ENCODE assay signal across 1 cellular context in genomic region chr7:130350945-130351663, GRCh38.
TF ChIP-seq lines count a peak whose summit lies in the region.

No MANE protein-coding gene starts in this region.

TF ChIP-seq in GM12878, 131 proteins besides CTCF, POLR2A, EP300 and RAD21 (continued from another document and continues in another):
- TF ChIP-seq ZBTB40 (IDR thresholded peaks at IDR 0.05; ENCODE audit: borderline replicate concordance): no peak
- no peak for TF ChIP-seq JUND (IDR thresholded peaks at IDR 0.05; ENCODE audit: low read depth, low read length)
- peak; percentile 96 for TF ChIP-seq NFIC (IDR thresholded peaks at IDR 0.05; ENCODE audit: low read depth, low read length)
- TF ChIP-seq ELK1 (IDR thresholded peaks at IDR 0.05; ENCODE audit: low read depth, low read length): no peak
- TF ChIP-seq E2F8 (IDR thresholded peaks at IDR 0.05; ENCODE audit: low read depth, partially characterized antibody): no peak
- peak; percentile 74 to 80 for TF ChIP-seq IKZF2 (IDR thresholded peaks at IDR 0.05)
- TF ChIP-seq ZZZ3 (IDR thresholded peaks at IDR 0.05; ENCODE audit: control insufficient read depth, insufficient read length, low read depth): no peak
- TF ChIP-seq BMI1 (IDR thresholded peaks at IDR 0.05; ENCODE audit: borderline replicate concordance): no peak
- no peak for TF ChIP-seq SRF (IDR thresholded peaks at IDR 0.05; ENCODE audit: low read depth in 2 of 2, low read length in 2 of 2)
- no peak for TF ChIP-seq E2F4 (IDR thresholded peaks at IDR 0.05; ENCODE audit: low read depth, low read length)
- no peak for TF ChIP-seq MXI1 (IDR thresholded peaks at IDR 0.05; ENCODE audit: low read depth, low read length)
- no peak for TF ChIP-seq SMC3 (IDR thresholded peaks at IDR 0.05; ENCODE audit: borderline replicate concordance, low read length)
- TF ChIP-seq MTA2 (IDR thresholded peaks at IDR 0.05; ENCODE audit: low read depth): peak; percentile 38
- no peak for TF ChIP-seq HDAC2 (IDR thresholded peaks at IDR 0.05)
- TF ChIP-seq POLR2AphosphoS2 (IDR thresholded peaks at IDR 0.05; ENCODE audit: low read depth, low read length): no peak
- 0 out of 3 replicates have a peak, but pooled peaks have one; percentile 17 for TF ChIP-seq POU2F2 (IDR thresholded peaks at IDR 0.05; ENCODE audit: borderline replicate concordance, low read depth, low read length)
- TF ChIP-seq SP1 (IDR thresholded peaks at IDR 0.05; ENCODE audit: low read depth, low read length): no peak
- TF ChIP-seq SMARCA5 (IDR thresholded peaks at IDR 0.05): no peak
- no peak for TF ChIP-seq MTA3 (IDR thresholded peaks at IDR 0.05; ENCODE audit: borderline replicate concordance, low read length)
- 0 out of 2 replicates have a peak, but pooled peaks have one; percentile 58 for TF ChIP-seq TCF12 (IDR thresholded peaks at IDR 0.05; ENCODE audit: low read depth, low read length)
- no peak for TF ChIP-seq POLR2AphosphoS5 (IDR thresholded peaks at IDR 0.05; ENCODE audit: low read length)
- no peak for TF ChIP-seq GABPA (IDR thresholded peaks at IDR 0.05; ENCODE audit: low read depth)
- no peak for TF ChIP-seq NKRF (conservative IDR thresholded peaks at IDR 0.05)
- no peak for TF ChIP-seq PBX3 (IDR thresholded peaks at IDR 0.05; ENCODE audit: insufficient replicate concordance, low read depth, low read length)
- peak; percentile 66; the same call in 1 of the 2 replicates for TF ChIP-seq CREM (IDR thresholded peaks at IDR 0.05; ENCODE audit: low read depth)
- TF ChIP-seq ATF3 (IDR thresholded peaks at IDR 0.05; ENCODE audit: borderline replicate concordance, extremely low read depth, low read depth, low read length): no peak
- TF ChIP-seq ZSCAN29 (IDR thresholded peaks at IDR 0.05): no peak
- no peak for TF ChIP-seq EZH2 (IDR thresholded peaks at IDR 0.05; ENCODE audit: borderline replicate concordance, control insufficient read depth, low read depth, low read length)
- no peak for TF ChIP-seq CHD2 (IDR thresholded peaks at IDR 0.05; ENCODE audit: borderline replicate concordance, low read depth, low read length)
- TF ChIP-seq RELB (IDR thresholded peaks at IDR 0.05; ENCODE audit: low read depth): peak; percentile 71; the same call in 1 of the 2 replicates
- TF ChIP-seq ZBED1 (IDR thresholded peaks at IDR 0.05; ENCODE audit: borderline replicate concordance): no peak; the same call in 1 of the 2 replicates
- peak; percentile 83 for TF ChIP-seq EED (IDR thresholded peaks at IDR 0.05; ENCODE audit: low read depth)
- TF ChIP-seq SREBF1 (IDR thresholded peaks at IDR 0.05; ENCODE audit: low read length): no peak
- TF ChIP-seq SMAD1 (IDR thresholded peaks at IDR 0.05; ENCODE audit: low read depth, partially characterized antibody): no peak
- no peak for TF ChIP-seq SKIL (IDR thresholded peaks at IDR 0.05; ENCODE audit: low read depth, poor library complexity, severe bottlenecking)
- peak; percentile 58 for TF ChIP-seq IKZF1 (conservative IDR thresholded peaks at IDR 0.05)
- TF ChIP-seq PRDM15 (CRISPR knock-in tag; IDR thresholded peaks at IDR 0.05): no peak
